Comparison of ENCODE assay signal across 22 cellular contexts in the genomic region with DNA sequence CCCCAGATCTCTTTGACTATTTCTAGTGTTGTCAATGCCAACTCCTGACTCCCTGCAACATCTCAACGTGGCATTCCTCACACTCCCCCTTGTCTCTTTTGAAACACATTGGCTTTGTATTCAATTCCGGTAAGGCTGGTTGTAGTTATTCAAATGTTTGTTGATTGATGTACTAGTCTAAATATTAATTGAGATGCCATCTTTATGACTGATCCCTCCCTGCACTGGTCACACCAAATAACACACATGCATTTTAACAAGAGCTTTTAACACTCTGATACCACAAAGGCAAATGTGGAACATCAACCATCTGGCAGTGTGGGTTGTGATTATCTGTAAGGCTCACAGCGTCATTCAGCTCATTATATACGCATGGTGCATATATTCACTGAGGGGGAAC.
"Had no signal": no experiment of that assay in that cellular context is flagged by ENCODE, and none has a peak within 500 bp of the region (broad histone marks: within the 10 kb centered on the region; RNA-seq: fewer than 3 reads in every experiment).

No MANE protein-coding gene starts in this region.

- H3K27ac Mint-ChIP-seq: effector memory CD8-positive, alpha-beta T cell; memory B cell; natural killer cell; stimulated activated naive B cell treated with anti-CD40 and anti-IgM and Interleukin-4, amounts not matched to agents 10 μg/mL and 1 μg/mL and 100 μg/mL, for 72 hours; stimulated activated naive CD8-positive, alpha-beta T cell treated with anti-CD3 and anti-CD28 coated beads, Interleukin-15, Interleukin-2, amounts not matched to agents 100 ng/mL and 50 ng/mL, for 24 hours had no signal

- H3K4me3 ChIP-seq: gastrocnemius medialis, heart left ventricle, hepatocyte, lung, pancreas, right lobe of liver, suprapubic skin, transverse colon, upper lobe of right lung, uterus had no signal

- H3K4me1 Mint-ChIP-seq: memory B cell; natural killer cell; stimulated activated naive B cell treated with anti-CD40 and anti-IgM and Interleukin-4, amounts not matched to agents 10 μg/mL and 1 μg/mL and 100 μg/mL, for 72 hours had no signal

- H3K27me3 Mint-ChIP-seq: effector memory CD8-positive, alpha-beta T cell; memory B cell; stimulated activated naive B cell treated with anti-CD40 and anti-IgM and Interleukin-4, amounts not matched to agents 10 μg/mL and 1 μg/mL and 100 μg/mL, for 72 hours; stimulated activated naive CD8-positive, alpha-beta T cell treated with anti-CD3 and anti-CD28 coated beads, Interleukin-15, Interleukin-2, amounts not matched to agents 100 ng/mL and 50 ng/mL, for 24 hours had no signal

- H3K27me3 ChIP-seq: gastrocnemius medialis, heart left ventricle, hepatocyte, neutrophil, pancreas, right lobe of liver, suprapubic skin, transverse colon, upper lobe of right lung, uterus had no signal

- H3K4me1 ChIP-seq: gastrocnemius medialis, heart left ventricle, pancreas, right lobe of liver, suprapubic skin, transverse colon, upper lobe of right lung, uterus had no signal

- H3K4me3 Mint-ChIP-seq: effector memory CD8-positive, alpha-beta T cell; memory B cell; natural killer cell; neural crest cell; stimulated activated naive B cell treated with anti-CD40 and anti-IgM and Interleukin-4, amounts not matched to agents 10 μg/mL and 1 μg/mL and 100 μg/mL, for 72 hours; stimulated activated naive CD8-positive, alpha-beta T cell treated with anti-CD3 and anti-CD28 coated beads, Interleukin-15, Interleukin-2, amounts not matched to agents 100 ng/mL and 50 ng/mL, for 24 hours had no signal

- H3K9me3 ChIP-seq: right lobe of liver had no signal

- H3K36me3 ChIP-seq: gastrocnemius medialis, heart left ventricle, neutrophil, pancreas, right lobe of liver, suprapubic skin, transverse colon, upper lobe of right lung, uterus had no signal

- H3K27ac ChIP-seq: gastrocnemius medialis, heart left ventricle, hepatocyte, neutrophil, pancreas, right lobe of liver, suprapubic skin, transverse colon, upper lobe of right lung, uterus had no signal

- H3K36me3 Mint-ChIP-seq: memory B cell; stimulated activated naive B cell treated with anti-CD40 and anti-IgM and Interleukin-4, amounts not matched to agents 10 μg/mL and 1 μg/mL and 100 μg/mL, for 72 hours had no signal

- DNase-seq: cortex of kidney; effector memory CD8-positive, alpha-beta T cell; gastrocnemius medialis; heart left ventricle; kidney; natural killer cell; pancreas; right lobe of liver; small intestine; stimulated activated CD4-positive, alpha-beta T cell treated with anti-CD3 and anti-CD28 coated beads, Interleukin-15, amount 100 ng/mL, for 24 hours; stimulated activated CD4-positive, alpha-beta T cell treated with anti-CD3 and anti-CD28 coated beads, Interleukin-2, amount 100 ng/mL, for 48 hours; stimulated activated naive B cell treated with anti-CD40 and anti-IgM and Interleukin-4, amounts not matched to agents 10 μg/mL and 1 μg/mL and 100 μg/mL, for 72 hours; transverse colon; upper lobe of right lung; uterus had no signal
